In genomic region chr5:159350644-159351043, GRCh38 we compare ENCODE assay signal across 1 cellular context.
TF ChIP-seq lines count a peak whose summit lies in the region.

No MANE protein-coding gene starts in this region.

TF ChIP-seq in HEK293, 187 proteins besides CTCF, POLR2A, EP300 and RAD21 (continued from another document):
- TF ChIP-seq ZNF280D (tag by site-specific recombination; IDR thresholded peaks at IDR 0.05): 0 out of 2 replicates have a peak, but pooled peaks have one; percentile 8
